1 cellular context compared by ENCODE assay signal in genomic region chr11:72722050-72722748, GRCh38.
A peak's percentile ranks its signal among the peaks of the same experiment; 100 is the strongest.
TF ChIP-seq lines count a peak whose summit lies in the region.

No MANE protein-coding gene starts in this region.

TF ChIP-seq in HepG2, 621 proteins besides CTCF, POLR2A, EP300 and RAD21 (continued from another document):
- TF ChIP-seq ZNF407 (CRISPR knock-in tag; IDR thresholded peaks at IDR 0.05; ENCODE audit: not compliant biosample characterization) (no peak), RFXANK (CRISPR knock-in tag; IDR thresholded peaks at IDR 0.05) (peak; percentile 99), CREB1 (IDR thresholded peaks at IDR 0.05) (peak; percentile 71), CREB1 (CRISPR knock-in tag; IDR thresholded peaks at IDR 0.05) (peak; percentile 90), HMGXB3 (CRISPR knock-in tag; IDR thresholded peaks at IDR 0.05; ENCODE audit: borderline replicate concordance) (no peak), RFXAP (CRISPR knock-in tag; IDR thresholded peaks at IDR 0.05; ENCODE audit: borderline replicate concordance) (peak; percentile 99), ATF1 (CRISPR knock-in tag; IDR thresholded peaks at IDR 0.05) (peak; percentile 80)
